ENCODE assay signal across 8 cellular contexts in genomic region chr12:103964805-103965204, GRCh38. TPM values are rescaled to one million over a fixed set of nuclear protein-coding genes. Genes with fewer than 3 reads are reported as not detected.
DNase-seq lines count a peak whose midpoint lies in the region; ATAC-seq, FAIRE-seq and TF ChIP-seq lines count a peak whose summit lies in the region.

No MANE protein-coding gene starts in this region.

- peaks cover 0 to 8% of the 10 kb centered on the region in 2 experiments; a peak in 2 of 4 replicates for H3K36me3 ChIP-seq in GM12878 (ENCODE audit: control insufficient read depth in 2 of 2, insufficient read depth in 2 of 2, low read length in 1 of 2)
- H3K36me3 ChIP-seq in right lobe of liver = no peaks in the 10 kb centered on the region
- no peaks in the 10 kb centered on the region for H3K36me3 ChIP-seq in thoracic aorta

- H4K20me1 ChIP-seq in GM12878 (ENCODE audit: control insufficient read depth, insufficient read depth) = no peaks in the 10 kb centered on the region

- FAIRE-seq in GM12878 (lab: Jason Lieb, UNC) (no peak), GM19239 (lab: Jason Lieb, UNC) (no peak)

- peak overlapping the region; percentile 92 for H3K4me3 ChIP-seq in GM12878
- H3K4me3 ChIP-seq in right lobe of liver = peak overlapping the region; percentile 87 to 98 (median 89)
- H3K4me3 ChIP-seq in thoracic aorta = peak overlapping the region; percentile 77

- H3K4me1 ChIP-seq in GM12878 (ENCODE audit: control insufficient read depth, insufficient read depth, low read length) (peaks cover 10% of the 10 kb centered on the region), right lobe of liver (peaks cover 0 to 17% (median 5%) of the 10 kb centered on the region in 4 donors), thoracic aorta (ENCODE audit: control insufficient read depth in 1 of 2, low read depth in 2 of 2) (peaks cover 23 to 47% of the 10 kb centered on the region in 2 donors)

- POLR2A ChIA-PET in activated CD4-positive, alpha-beta T cell treated with anti-CD3 and anti-CD28 coated beads, Interleukin-2, amount 10 ng/mL, durations not matched to agents 7 days and 5 days (lab: Charles Lee) = interaction anchor here (0.7 to 2.0 kb wide), 2 partner anchors 173 to 401 kb away, joined by 3 to 6 read pairs; partner anchors contain the start of gene NFYB
- POLR2A ChIA-PET in GM12878 (lab: Charles Lee) = interaction anchor here (0.6 to 4.9 kb wide), 11 partner anchors 9 to 172 kb away, joined by 3 to 52 read pairs (median 3); partner anchors contain the start of gene HSP90B1

- TF ChIP-seq POLR2A in GM12878 (IDR thresholded peaks at IDR 0.05; ENCODE audit: low read depth, low read length) = no peak
- no peak for TF ChIP-seq POLR2A in right lobe of liver (IDR thresholded peaks at IDR 0.05)

- ATAC-seq in GM12878 (no peak), right lobe of liver (no peak), thoracic aorta (ENCODE audit: insufficient number of reproducible peaks, low FRiP score, low read depth) (no peak), GM21447 (IDR thresholded peaks at IDR 0.05; ENCODE audit: unreplicated experiment) (no peak)

- no peaks in the 10 kb centered on the region for H3K27me3 ChIP-seq in GM12878 (replicated peaks in 1 of 2; ENCODE audit: control insufficient read depth in 2 of 2, insufficient read depth in 2 of 2, low read length in 1 of 2)
- H3K27me3 ChIP-seq in right lobe of liver = no peaks in the 10 kb centered on the region
- no peaks in the 10 kb centered on the region for H3K27me3 ChIP-seq in thoracic aorta (replicated peaks; ENCODE audit: insufficient read depth)

- peak overlapping the region; percentile 94 for H3K27ac ChIP-seq in GM12878 (ENCODE audit: control insufficient read depth, insufficient read depth)
- H3K27ac ChIP-seq in right lobe of liver = peak overlapping the region; percentile 80 to 96 (median 86)
- H3K27ac ChIP-seq in thoracic aorta = peak overlapping the region; percentile 82 to 94

- SMC1A ChIA-PET in GM12878 (lab: Charles Lee; ENCODE audit: uncharacterized antibody, unreplicated experiment) = interaction anchor here (0.8 to 6.6 kb wide), 14 partner anchors 9 to 171 kb away, joined by 3 to 67 read pairs (median 8); partner anchors contain the start of gene HSP90B1

- intact Hi-C loops in GM12878 (cut with micrococcal nuclease; ENCODE audit: unreplicated experiment) = loop anchor here (1.0 to 10.0 kb wide), 5 partner anchors 8 to 320 kb away; partner anchors contain the start of gene HSP90B1
- intact Hi-C loops in right lobe of liver (cut with DNase I) = no loop called here

- H3K27me3 Mint-ChIP-seq in activated CD4-positive, alpha-beta T cell treated with anti-CD3 and anti-CD28 coated beads, Interleukin-2, amount 10 ng/mL, durations not matched to agents 7 days and 5 days = no peaks in the 10 kb centered on the region

- WGBS in GM12878 (ENCODE audit: insufficient coverage, insufficient replicate concordance, low lambda C conversion rate, missing lambda C conversion rate) = 2% methylated on average over 3 of the region's 3 CpGs
- WGBS in right lobe of liver (ENCODE audit: insufficient coverage, low coverage, low lambda C conversion rate, missing lambda C conversion rate) = 19% methylated on average over 3 of the region's 3 CpGs

- no peak for DNase-seq in activated CD4-positive, alpha-beta T cell treated with anti-CD3 and anti-CD28 coated beads, Interleukin-2, amount 10 ng/mL, durations not matched to agents 7 days and 5 days
- DNase-seq in activated CD4-positive, alpha-beta T cell treated with anti-CD3 and anti-CD28 coated beads, Interleukin-2, amount 50 U/mL, for 4 hours = no peak
- DNase-seq in GM12878 (ENCODE audit: low read depth, low spot score) (no peak), right lobe of liver (no peak), thoracic aorta (ENCODE audit: low spot score) (no peak), iPS-NIHi7 (ENCODE audit: extremely low spot score) (no peak), GM19239 (ENCODE audit: insufficient read length, low spot score) (no peak)

- H3K27ac Mint-ChIP-seq in activated CD4-positive, alpha-beta T cell treated with anti-CD3 and anti-CD28 coated beads, Interleukin-2, amount 10 ng/mL, durations not matched to agents 7 days and 5 days = peak overlapping the region; percentile 98

- H3K9me3 ChIP-seq in GM12878 (replicated peaks; ENCODE audit: control insufficient read depth, insufficient read depth, low read length) = no peaks in the 10 kb centered on the region
- no peaks in the 10 kb centered on the region for H3K9me3 ChIP-seq in right lobe of liver
- no peaks in the 10 kb centered on the region for H3K9me3 ChIP-seq in thoracic aorta

- TF ChIP-seq CTCF in GM12878 (IDR thresholded peaks at IDR 0.05 in 2 of 3, conservative IDR thresholded peaks at IDR 0.05 in 1 of 3; ENCODE audit: control insufficient read depth in 2 of 3, extremely low read depth in 1 of 3, insufficient read depth in 1 of 3, low read depth in 3 of 3, low read length in 3 of 3) (no peak), right lobe of liver (IDR thresholded peaks at IDR 0.05) (no peak), thoracic aorta (IDR thresholded peaks at IDR 0.05) (no peak)

- peak overlapping the region; percentile 93 for H3K4me2 ChIP-seq in GM12878 (ENCODE audit: control insufficient read depth, insufficient read depth)

- H3K79me2 ChIP-seq in GM12878 (ENCODE audit: control insufficient read depth, insufficient read depth, low read length) = peaks cover 59% of the 10 kb centered on the region

- TF ChIP-seq RAD21 in GM12878 (IDR thresholded peaks at IDR 0.05; ENCODE audit: insufficient read depth, low read depth, low read length) = no peak

- RAD21 ChIA-PET in GM12878 (lab: Charles Lee; ENCODE audit: unreplicated experiment) = interaction anchor here (0.7 to 4.9 kb wide), 9 partner anchors 8 to 99 kb away, joined by 3 to 34 read pairs (median 8); partner anchors contain the start of gene HSP90B1

- in situ Hi-C loops in GM12878 (cut with MboI) = no loop called here

- peaks cover 44% of the 10 kb centered on the region for H3K4me1 Mint-ChIP-seq in activated CD4-positive, alpha-beta T cell treated with anti-CD3 and anti-CD28 coated beads, Interleukin-2, amount 10 ng/mL, durations not matched to agents 7 days and 5 days

- H3K9ac ChIP-seq in GM12878 (ENCODE audit: control insufficient read depth, insufficient read depth, low read length) = peak overlapping the region; percentile 95

- peak overlapping the region; percentile 92 for H3K4me3 Mint-ChIP-seq in activated CD4-positive, alpha-beta T cell treated with anti-CD3 and anti-CD28 coated beads, Interleukin-2, amount 10 ng/mL, durations not matched to agents 7 days and 5 days

- no peaks in the 10 kb centered on the region for H3K9me3 Mint-ChIP-seq in activated CD4-positive, alpha-beta T cell treated with anti-CD3 and anti-CD28 coated beads, Interleukin-2, amount 10 ng/mL, durations not matched to agents 7 days and 5 days

- H2AFZ ChIP-seq in GM12878 (ENCODE audit: control insufficient read depth, low read depth, low read length) = peak overlapping the region; percentile 77

- CTCF ChIA-PET in activated CD4-positive, alpha-beta T cell treated with anti-CD3 and anti-CD28 coated beads, Interleukin-2, amount 10 ng/mL, durations not matched to agents 7 days and 5 days (lab: Charles Lee) = interaction anchor here (1.6 to 3.5 kb wide), 5 partner anchors 10 to 35 kb away, joined by 3 to 25 read pairs (median 4); partner anchors contain the start of gene HSP90B1
- CTCF ChIA-PET in GM12878 (lab: Yijun Ruan, JAX) = interaction anchor here (1.0 to 5.6 kb wide), 8 partner anchors 9 to 144 kb away, joined by 3 to 33 read pairs (median 5); a partner anchor contains a TSS

- no peak for TF ChIP-seq EP300 in GM12878 (IDR thresholded peaks at IDR 0.05; ENCODE audit: borderline replicate concordance in 1 of 2, control insufficient read depth in 1 of 2, low read depth in 2 of 2, low read length in 2 of 2)

- peaks cover 15% of the 10 kb centered on the region for H3K36me3 Mint-ChIP-seq in activated CD4-positive, alpha-beta T cell treated with anti-CD3 and anti-CD28 coated beads, Interleukin-2, amount 10 ng/mL, durations not matched to agents 7 days and 5 days (ENCODE audit: low read depth)

- BruUV-seq in GM12878 (replicated peaks; lab: Mats Ljungman, UMichigan) = no TSS peak

RNA-seq across cellular contexts. Expression of gene TDG, which starts 0.9 kb away (rescaled TPM):
- total RNA-seq in activated CD4-positive, alpha-beta T cell treated with anti-CD3 and anti-CD28 coated beads, Interleukin-2, amount 10 ng/mL, durations not matched to agents 7 days and 5 days = 10 to 100 TPM; 33.2 to 35.0 TPM
- total RNA-seq in GM12878 (2013; cell fraction: nucleolus; rRNA removed) = 63.4 and 64.9 TPM in 2 replicates
- 47.5 and 57.8 TPM in 2 replicates for total RNA-seq in GM12878 (2014; rRNA removed)
- total RNA-seq in GM12878 (2014; rRNA removed; fragmentation: Illumina TruSeq; extraction: Trizol) = 53.7 and 56.3 TPM in 2 replicates
- total RNA-seq in GM12878 (2021) = 46.7 and 51.9 TPM in 2 replicates
- polyA plus RNA-seq in GM12878 (2011; ENCODE audit: low read depth) = 15.8 TPM
- 47.5 and 72.3 TPM in 2 replicates for polyA plus RNA-seq in GM12878 (2011; rRNA removed)
- polyA plus RNA-seq in GM12878 (2011; cell fraction: cytosol; rRNA removed) = 17.1 and 17.3 TPM in 2 replicates
- 58.2 and 62.0 TPM in 2 replicates for polyA plus RNA-seq in GM12878 (2011; cell fraction: nucleus; rRNA removed)
- 24.3 and 25.7 TPM in 2 replicates for polyA plus RNA-seq in GM12878 (2012)
- 63.6 and 70.5 TPM in 2 replicates for polyA plus RNA-seq in GM12878 (2014; fragmentation: Illumina TruSeq; extraction: Trizol)
- polyA plus RNA-seq in GM12878 (2014; fragmentation: Nextera tagmentation; extraction: Ambion mirVana) = 10 to 100 TPM; 29.7 to 33.7 TPM
- 44.0 and 50.5 TPM in 2 replicates for polyA plus RNA-seq in GM12878 (2014; rRNA removed)
- polyA plus RNA-seq in GM12878 (2016; fragmentation: Nextera tagmentation; extraction: Ambion mirVana) = 10 to 100 TPM; 63.2 to 68.8 TPM
- polyA minus RNA-seq in GM12878 (2011; rRNA and poly(A)+ RNA removed) = 21.7 and 30.6 TPM in 2 replicates
- 14.6 and 15.5 TPM in 2 replicates for polyA minus RNA-seq in GM12878 (2011; cell fraction: cytosol; rRNA and poly(A)+ RNA removed)
- 17.8 and 21.0 TPM in 2 replicates for polyA minus RNA-seq in GM12878 (2011; cell fraction: nucleus; rRNA and poly(A)+ RNA removed)
- total RNA-seq in right lobe of liver = 10 to 100 TPM in 2 of 6 experiments, 1 to 10 TPM in 4; 4.9 to 14.1 (median 9.5) TPM
- total RNA-seq in thoracic aorta = 10 to 100 TPM in 1 of 2 donors, 1 to 10 TPM in 1; 8.0 to 24.5 TPM

RNA-seq across cellular contexts. Expression of gene HSP90B1, which starts 34.6 kb away (rescaled TPM):
- total RNA-seq in activated CD4-positive, alpha-beta T cell treated with anti-CD3 and anti-CD28 coated beads, Interleukin-2, amount 10 ng/mL, durations not matched to agents 7 days and 5 days = 100 to 1,000 TPM; 316 to 333 TPM
- 492 and 493 TPM in 2 replicates for total RNA-seq in GM12878 (2013; cell fraction: nucleolus; rRNA removed)
- total RNA-seq in GM12878 (2014; rRNA removed) (298 and 306 TPM in 2 replicates), GM12878 (2014; rRNA removed; fragmentation: Illumina TruSeq; extraction: Trizol) (644 and 702 TPM in 2 replicates), GM12878 (2021) (511 and 557 TPM in 2 replicates), right lobe of liver (1,000 to 10,000 TPM in 1 of 6 experiments, 100 to 1,000 TPM in 5; 472 to 1,038 (median 633) TPM), thoracic aorta (100 to 1,000 TPM; 403 to 522 TPM)
- polyA plus RNA-seq in GM12878 (2011; ENCODE audit: low read depth) = 428 TPM
- polyA plus RNA-seq in GM12878 (2011; rRNA removed) (443 and 639 TPM in 2 replicates), GM12878 (2014; fragmentation: Illumina TruSeq; extraction: Trizol) (715 and 780 TPM in 2 replicates), GM12878 (2014; fragmentation: Nextera tagmentation; extraction: Ambion mirVana) (100 to 1,000 TPM; 254 to 414 TPM), GM12878 (2014; rRNA removed) (495 and 564 TPM in 2 replicates), GM12878 (2016; fragmentation: Nextera tagmentation; extraction: Ambion mirVana) (100 to 1,000 TPM; 936 to 968 TPM)
- polyA plus RNA-seq in GM12878 (2011; cell fraction: cytosol; rRNA removed) = 135 and 136 TPM in 2 replicates
- 477 and 595 TPM in 2 replicates for polyA plus RNA-seq in GM12878 (2011; cell fraction: nucleus; rRNA removed)
- 568 and 601 TPM in 2 replicates for polyA plus RNA-seq in GM12878 (2012)
- polyA minus RNA-seq in GM12878 (2011; rRNA and poly(A)+ RNA removed) = 148 and 211 TPM in 2 replicates
- polyA minus RNA-seq in GM12878 (2011; cell fraction: cytosol; rRNA and poly(A)+ RNA removed) = 90.8 and 99.4 TPM in 2 replicates
- 145 and 205 TPM in 2 replicates for polyA minus RNA-seq in GM12878 (2011; cell fraction: nucleus; rRNA and poly(A)+ RNA removed)
